In genomic region chr5:178131446-178131996, GRCh38 we compare ENCODE assay signal across 9 cellular contexts. TPM values are rescaled to one million over a fixed set of nuclear protein-coding genes. Genes with fewer than 3 reads are reported as not detected.
A peak's percentile ranks its signal among the peaks of the same experiment; 100 is the strongest.
DNase-seq lines count a peak whose midpoint lies in the region; ATAC-seq, FAIRE-seq and TF ChIP-seq lines count a peak whose summit lies in the region.
"Had no signal": no experiment of that assay in that cellular context is flagged by ENCODE, and none has a peak within 500 bp of the region (broad histone marks: within the 10 kb centered on the region; RNA-seq: fewer than 3 reads in every experiment).

No MANE protein-coding gene starts in this region.

- no peak for TF ChIP-seq CTCF in heart right ventricle (IDR thresholded peaks at IDR 0.05)
- no peak for TF ChIP-seq CTCF in astrocyte (IDR thresholded peaks at IDR 0.05; ENCODE audit: insufficient read depth, low read depth, low read length)
- TF ChIP-seq CTCF in lower lobe of right lung (IDR thresholded peaks at IDR 0.05), result no peak
- TF ChIP-seq CTCF in vagina (IDR thresholded peaks at IDR 0.05), result no peak

- H3K27me3 Mint-ChIP-seq in astrocyte (ENCODE audit: low read depth, unreplicated experiment), result no peaks in the 10 kb centered on the region

- 20 to 31% methylated on average over 10 of the region's 10 CpGs for WGBS in heart right ventricle, 2 donors

- H3K36me3 ChIP-seq in heart right ventricle, result peaks cover 0 to 35% (median 0%) of the 10 kb centered on the region in 9 donors
- H3K36me3 ChIP-seq in astrocyte (ENCODE audit: insufficient read depth, low read length), result peaks cover 5% of the 10 kb centered on the region
- peaks cover 24% of the 10 kb centered on the region for H3K36me3 ChIP-seq in lower lobe of right lung
- peaks cover 0 to 12% of the 10 kb centered on the region in 2 donors for H3K36me3 ChIP-seq in vagina

- H3K9me3 ChIP-seq in heart right ventricle, result no peaks in the 10 kb centered on the region
- no peaks in the 10 kb centered on the region for H3K9me3 ChIP-seq in astrocyte (ENCODE audit: insufficient read depth, low read depth, low read length)
- H3K9me3 ChIP-seq in lower lobe of right lung, result no peaks in the 10 kb centered on the region
- no peaks in the 10 kb centered on the region for H3K9me3 ChIP-seq in vagina

- DNase-seq in heart right ventricle, result no peak
- DNase-seq in Right ventricle myocardium superior, result no peak
- no peak for DNase-seq in astrocyte (ENCODE audit: low read depth)
- no peak for DNase-seq in lower lobe of right lung
- no peak for DNase-seq in vagina (ENCODE audit: extremely low spot score in 2 of 2)
- no peak for DNase-seq in NCI-H510A treated with DMSO at 0.1 percent for 48 hours (lab: John Stamatoyannopoulos, UW)
- DNase-seq in UCSD-AML1 (lab: John Stamatoyannopoulos, UW; ENCODE audit: unreplicated experiment), result no peak

- H3K27me3 ChIP-seq in heart right ventricle (no peaks in the 10 kb centered on the region), astrocyte (ENCODE audit: insufficient read depth, low read length) (no peaks in the 10 kb centered on the region), lower lobe of right lung (ENCODE audit: low read depth) (no peaks in the 10 kb centered on the region), vagina (no peaks in the 10 kb centered on the region)

- peak overlapping the region; percentile 7 for H3K27ac Mint-ChIP-seq in astrocyte (ENCODE audit: unreplicated experiment)

- H4K20me1 ChIP-seq in astrocyte (ENCODE audit: insufficient read depth, low read length), result peaks cover 12% of the 10 kb centered on the region

- H3K27ac ChIP-seq in heart right ventricle (peak overlapping the region; percentile 84 to 97 (median 93)), astrocyte (ENCODE audit: low read depth, low read length) (peak overlapping the region; percentile 27), lower lobe of right lung (peak overlapping the region; percentile 94), vagina (peak overlapping the region; percentile 83)

- peak overlapping the region; percentile 84 for H3K9ac ChIP-seq in astrocyte (ENCODE audit: low read length)

- H3K4me3 Mint-ChIP-seq in astrocyte (ENCODE audit: unreplicated experiment), result peak overlapping the region; percentile 90

- peaks cover 20% of the 10 kb centered on the region for H3K79me2 ChIP-seq in astrocyte (ENCODE audit: insufficient read depth, low read length)

- no peak for TF ChIP-seq POLR2A in vagina (IDR thresholded peaks at IDR 0.05)

- H3K4me1 ChIP-seq in heart right ventricle, result peaks cover 2 to 30% (median 20%) of the 10 kb centered on the region in 9 donors
- no peaks in the 10 kb centered on the region for H3K4me1 ChIP-seq in astrocyte (ENCODE audit: insufficient read depth, low read length)
- peaks cover 8% of the 10 kb centered on the region for H3K4me1 ChIP-seq in lower lobe of right lung
- peaks cover 18% of the 10 kb centered on the region for H3K4me1 ChIP-seq in vagina

- no peak for FAIRE-seq in astrocyte (lab: Jason Lieb, UNC)

- no peaks in the 10 kb centered on the region for H3K9me3 Mint-ChIP-seq in astrocyte (ENCODE audit: unreplicated experiment)

- intact Hi-C loops in heart right ventricle (cut with DNase I), result loop anchor here in 1 of 10 donors (2.0 kb wide), 1 partner anchor 21 kb away; the partner anchor contains the start of gene NHP2
- intact Hi-C loops in Right ventricle myocardium superior (cut with DNase I), result no loop called here
- intact Hi-C loops in lower lobe of right lung (cut with DNase I), result no loop called here
- intact Hi-C loops in vagina (cut with DNase I), result no loop called here

- peak overlapping the region; percentile 80 for H2AFZ ChIP-seq in astrocyte (ENCODE audit: low read depth, low read length)

- no peaks in the 10 kb centered on the region for H3K36me3 Mint-ChIP-seq in astrocyte (ENCODE audit: low read depth, unreplicated experiment)

- H3K4me1 Mint-ChIP-seq in astrocyte (ENCODE audit: low read depth, unreplicated experiment), result peaks cover 4% of the 10 kb centered on the region

- H3K4me3 ChIP-seq in heart right ventricle, result peak overlapping the region; percentile 68 to 99 (median 86)
- H3K4me3 ChIP-seq in astrocyte (ENCODE audit: insufficient read depth, low read depth, low read length), result peak overlapping the region; percentile 70
- H3K4me3 ChIP-seq in lower lobe of right lung, result peak overlapping the region; percentile 80
- H3K4me3 ChIP-seq in vagina, result peak overlapping the region; percentile 62 to 85

- ATAC-seq in heart right ventricle, result no peak
- ATAC-seq in Right ventricle myocardium superior (ENCODE audit: poor library complexity), result no peak
- no peak for ATAC-seq in lower lobe of right lung
- no peak for ATAC-seq in GM19035 (IDR thresholded peaks at IDR 0.05; ENCODE audit: unreplicated experiment)

- peak overlapping the region; percentile 89 for H3K4me2 ChIP-seq in astrocyte (ENCODE audit: low read length)

RNA-seq across cellular contexts. Expression of gene RMND5B, which starts 0.7 kb away (rescaled TPM):
- 10 to 100 TPM; 29.1 to 38.5 (median 32.8) TPM for total RNA-seq in heart right ventricle
- 10 to 100 TPM; 29.3 to 34.2 TPM for polyA plus RNA-seq in heart right ventricle
- 33.7 TPM for total RNA-seq in Right ventricle myocardium superior
- 14.3 and 15.7 TPM in 2 replicates for total RNA-seq in astrocyte
- 38.6 TPM for total RNA-seq in lower lobe of right lung
- total RNA-seq in vagina, result 51.6 TPM

RNA-seq across cellular contexts. Expression of gene N4BP3, which starts 18.2 kb away (rescaled TPM):
- total RNA-seq in heart right ventricle (1 to 10 TPM; 1.1 to 5.5 (median 2.5) TPM), Right ventricle myocardium superior (2.7 TPM), astrocyte (0.75 and 1.3 TPM in 2 replicates), lower lobe of right lung (7.9 TPM), vagina (4.9 TPM)
- polyA plus RNA-seq in heart right ventricle, result 1 to 10 TPM; 2.9 to 3.4 TPM

RNA-seq across cellular contexts. Expression of gene NHP2, which starts 22.2 kb away (rescaled TPM):
- total RNA-seq in heart right ventricle, result 10 to 100 TPM; 66.7 to 95.8 (median 74.5) TPM
- polyA plus RNA-seq in heart right ventricle, result 100 to 1,000 TPM in 1 of 2 donors, 10 to 100 TPM in 1; 59.8 to 272 TPM
- total RNA-seq in Right ventricle myocardium superior, result 75.7 TPM
- total RNA-seq in astrocyte, result 135 and 149 TPM in 2 replicates
- 57.5 TPM for total RNA-seq in lower lobe of right lung
- 172 TPM for total RNA-seq in vagina

RNA-seq across cellular contexts. Expression of gene GMCL2, which starts 55.6 kb away (rescaled TPM):
- total RNA-seq in heart right ventricle (not detected), Right ventricle myocardium superior (not detected), astrocyte (not detected in 2 replicates), lower lobe of right lung (not detected), vagina (not detected)
- polyA plus RNA-seq in heart right ventricle, result not detected
- total RNA-seq: temporal lobe had no signal

Comparison
In these comparisons a context has a peak if more than half of its experiments do, and no peak if none do; other contexts are left out.
1. H3K27ac ChIP-seq: peak in every context shown above with its lines; median percentile 94 in lower lobe of right lung; 93 in heart right ventricle; 83 in vagina; 27 in astrocyte.